8 cellular contexts compared by ENCODE assay signal in genomic region chr13:92806215-92806614, GRCh38.
DNase-seq lines count a peak whose midpoint lies in the region; ATAC-seq and TF ChIP-seq lines count a peak whose summit lies in the region.

No MANE protein-coding gene starts in this region.

- H3K27ac ChIP-seq in SJSA1 = peak overlapping the region; percentile 10; the same call in 1 of the 2 replicates
- peak overlapping the region in 1 of 2 donors; percentile 26 for H3K27ac ChIP-seq in right atrium auricular region
- H3K27ac ChIP-seq in urinary bladder (ENCODE audit: low read depth) = no peak overlapping the region

- intact Hi-C loops in activated naive CD4-positive, alpha-beta T cell treated with anti-CD3 and anti-CD28 coated beads for 36 hours (cut with micrococcal nuclease) = no loop called here

- TF ChIP-seq CTCF in right atrium auricular region (IDR thresholded peaks at IDR 0.05) = no peak

- H3K9me3 ChIP-seq in SJSA1 (replicated peaks) (0 out of 2 replicates have a peak, but pooled peaks cover 2% of the 10 kb centered on the region), right atrium auricular region (peaks cover 0 to 2% of the 10 kb centered on the region in 2 donors)

- H3K9me3 Mint-ChIP-seq in activated naive CD4-positive, alpha-beta T cell treated with anti-CD3 and anti-CD28 coated beads for 36 hours = no peaks in the 10 kb centered on the region

- no peaks in the 10 kb centered on the region for H3K27me3 ChIP-seq in SJSA1 (replicated peaks)
- H3K27me3 ChIP-seq in right atrium auricular region = no peaks in the 10 kb centered on the region

- H3K4me3 ChIP-seq in SJSA1 = peak overlapping the region; percentile 28
- H3K4me3 ChIP-seq in right atrium auricular region = peak overlapping the region; percentile 23 to 29
- peak overlapping the region; percentile 42 for H3K4me3 ChIP-seq in urinary bladder (ENCODE audit: low read depth, low read length)

- H3K4me1 ChIP-seq in SJSA1 (replicated peaks) (peaks cover 34% of the 10 kb centered on the region), right atrium auricular region (no peaks in the 10 kb centered on the region), urinary bladder (ENCODE audit: insufficient read depth) (no peaks in the 10 kb centered on the region)

- H3K4me3 Mint-ChIP-seq in activated naive CD4-positive, alpha-beta T cell treated with anti-CD3 and anti-CD28 coated beads for 36 hours = peak overlapping the region; percentile 36

- ATAC-seq in HG02870 (IDR thresholded peaks at IDR 0.05; ENCODE audit: unreplicated experiment) = no peak

- CTCF ChIA-PET in activated naive CD4-positive, alpha-beta T cell treated with anti-CD3 and anti-CD28 coated beads for 36 hours (lab: Charles Lee) = interaction anchor here (0.6 kb wide), 1 partner anchor 1435 kb away, joined by 4 read pairs; no protein-coding TSS in a partner anchor

- no peak overlapping the region for H3K27ac Mint-ChIP-seq in activated naive CD4-positive, alpha-beta T cell treated with anti-CD3 and anti-CD28 coated beads for 36 hours

- no peak for DNase-seq in activated naive CD4-positive, alpha-beta T cell treated with anti-CD3 and anti-CD28 coated beads for 36 hours
- no peak for DNase-seq in activated naive CD4-positive, alpha-beta T cell treated with Interleukin-2 at 50 U/mL for 16 hours
- DNase-seq in SJSA1 (ENCODE audit: low read depth in 1 of 2, low spot score in 2 of 2) (peak in 1 of 2 experiments; percentile 67), right atrium auricular region (ENCODE audit: low spot score) (no peak), GM03348 (ENCODE audit: low spot score) (no peak), SHP77 (lab: John Stamatoyannopoulos, UW) (no peak)

- 50% methylated on average over 4 of the region's 4 CpGs for WGBS in urinary bladder

- no peaks in the 10 kb centered on the region for H3K36me3 ChIP-seq in SJSA1
- H3K36me3 ChIP-seq in right atrium auricular region = no peaks in the 10 kb centered on the region
- H3K36me3 ChIP-seq in urinary bladder (ENCODE audit: insufficient read depth) = no peaks in the 10 kb centered on the region

- H3K27me3 Mint-ChIP-seq in activated naive CD4-positive, alpha-beta T cell treated with anti-CD3 and anti-CD28 coated beads for 36 hours (ENCODE audit: low read depth) = no peaks in the 10 kb centered on the region

- H3K4me1 Mint-ChIP-seq in activated naive CD4-positive, alpha-beta T cell treated with anti-CD3 and anti-CD28 coated beads for 36 hours (ENCODE audit: low read depth) = peaks cover 6% of the 10 kb centered on the region

- no peaks in the 10 kb centered on the region for H3K36me3 Mint-ChIP-seq in activated naive CD4-positive, alpha-beta T cell treated with anti-CD3 and anti-CD28 coated beads for 36 hours (ENCODE audit: low read depth)
